23 cellular contexts compared by ENCODE assay signal in genomic region chr7:132112632-132113031, GRCh38.
DNase-seq lines count a peak whose midpoint lies in the region; ATAC-seq, FAIRE-seq and TF ChIP-seq lines count a peak whose summit lies in the region.
"Had no signal": no experiment of that assay in that cellular context is flagged by ENCODE, and none has a peak within 500 bp of the region (broad histone marks: within the 10 kb centered on the region; RNA-seq: fewer than 3 reads in every experiment).

No MANE protein-coding gene starts in this region.

- H3K36me3 ChIP-seq in neural cell (ENCODE audit: insufficient read depth, low read length) = no peaks in the 10 kb centered on the region
- no peaks in the 10 kb centered on the region for H3K36me3 ChIP-seq in gastrocnemius medialis
- H3K36me3 ChIP-seq: BLaER1 treated with 17β-estradiol and CSF1 and Interleukin-3, amounts not matched to agents 10 nM and 100 nM had no signal

- no peak overlapping the region for H2AFZ ChIP-seq in neural cell (ENCODE audit: low read depth, low read length)

- in situ Hi-C loops in gastrocnemius medialis (cut with MboI; ENCODE audit: low sequenced_read_pairs in 4 of 4) = no loop called here

- H3K4me1 ChIP-seq in gastrocnemius medialis = no peaks in the 10 kb centered on the region

- FAIRE-seq in D721Med (lab: Jason Lieb, UNC) = no peak
- FAIRE-seq: A549, G401.6, H54 had no signal

- H3K4me2 ChIP-seq in neural cell (ENCODE audit: low read length) = peak overlapping the region; percentile 43
- H3K4me2 ChIP-seq: A549; BLaER1 treated with 17β-estradiol and CSF1 and Interleukin-3, amounts not matched to agents 10 nM and 100 nM had no signal

- H3K9ac ChIP-seq in neural cell (ENCODE audit: low read length) = no peak overlapping the region
- H3K9ac ChIP-seq: BLaER1 treated with 17β-estradiol and CSF1 and Interleukin-3, amounts not matched to agents 10 nM and 100 nM had no signal

- intact Hi-C loops in cardiac septum (cut with DNase I) (no loop called here), left cardiac atrium (cut with DNase I) (no loop called here), gastrocnemius medialis (cut with DNase I; ENCODE audit: low total_unique reads) (no loop called here)

- H3K9me3 ChIP-seq in neural cell (ENCODE audit: low read length) = no peaks in the 10 kb centered on the region
- H3K9me3 ChIP-seq in gastrocnemius medialis = no peaks in the 10 kb centered on the region
- H3K9me3 ChIP-seq: A549; BLaER1 treated with 17β-estradiol and CSF1 and Interleukin-3, amounts not matched to agents 10 nM and 100 nM had no signal

- TF ChIP-seq EP300 in neural cell (conservative IDR thresholded peaks at IDR 0.05; ENCODE audit: poor library complexity, severe bottlenecking) = no peak

- ATAC-seq in left cardiac atrium = no peak
- no peak for ATAC-seq in GM19324 (IDR thresholded peaks at IDR 0.05; ENCODE audit: low FRiP score, unreplicated experiment)
- ATAC-seq in GM18858 (IDR thresholded peaks at IDR 0.05; ENCODE audit: unreplicated experiment) = no peak
- ATAC-seq in gastrocnemius medialis = no peak
- ATAC-seq: A549; CD8-positive, alpha-beta T cell; PC-3; SK-N-SH treated with all-trans-retinoic acid at 6 μM for 48 hours had no signal

- no peak for TF ChIP-seq CTCF in neural cell (IDR thresholded peaks at IDR 0.05; ENCODE audit: poor library complexity, severe bottlenecking)
- no peak for TF ChIP-seq CTCF in D721Med (IDR thresholded peaks at IDR 0.05; ENCODE audit: insufficient read depth, missing control alignments)
- TF ChIP-seq CTCF in gastrocnemius medialis (IDR thresholded peaks at IDR 0.05 in 4 of 5, conservative IDR thresholded peaks at IDR 0.05 in 1 of 5) = no peak

- no peak for TF ChIP-seq POLR2A in gastrocnemius medialis (IDR thresholded peaks at IDR 0.05)

- no peaks in the 10 kb centered on the region for H3K27me3 ChIP-seq in neural cell (ENCODE audit: insufficient read depth, low read depth, low read length)
- no peaks in the 10 kb centered on the region for H3K27me3 ChIP-seq in gastrocnemius medialis
- H3K27me3 ChIP-seq: BLaER1 treated with 17β-estradiol and CSF1 and Interleukin-3, amounts not matched to agents 10 nM and 100 nM had no signal

- H3K27ac ChIP-seq in caudate nucleus (ENCODE audit: low read depth, low read length) (no peak overlapping the region), neural cell (ENCODE audit: low read length) (no peak overlapping the region), gastrocnemius medialis (no peak overlapping the region)
- H3K27ac ChIP-seq: BLaER1 treated with 17β-estradiol and CSF1 and Interleukin-3, amounts not matched to agents 10 nM and 100 nM had no signal

- H3K4me3 ChIP-seq in neural cell (ENCODE audit: low read length) (peak overlapping the region; percentile 26), gastrocnemius medialis (no peak overlapping the region)
- H3K4me3 ChIP-seq: A549; BLaER1 treated with 17β-estradiol and CSF1 and Interleukin-3, amounts not matched to agents 10 nM and 100 nM had no signal

- no peaks in the 10 kb centered on the region for H3K79me2 ChIP-seq in neural cell (replicated peaks; ENCODE audit: insufficient read depth, low read length)

- H4K20me1 ChIP-seq in neural cell (ENCODE audit: insufficient read depth) = no peaks in the 10 kb centered on the region
- H4K20me1 ChIP-seq: BLaER1 treated with 17β-estradiol and CSF1 and Interleukin-3, amounts not matched to agents 10 nM and 100 nM had no signal

- H3F3A ChIP-seq in neural cell (ENCODE audit: insufficient read depth, low read length, poor library complexity, severe bottlenecking) = no peaks in the 10 kb centered on the region

- H3K9me2 ChIP-seq in neural cell (ENCODE audit: insufficient read depth, low read length) = no peaks in the 10 kb centered on the region

- DNase-seq in cardiac septum (ENCODE audit: low spot score) (peak; percentile 36), left cardiac atrium (no peak), caudate nucleus (lab: John Stamatoyannopoulos, UW) (peak in 42 of 61 donors; percentile 5 to 92 (median 38)), D721Med (ENCODE audit: insufficient read length, low spot score) (no peak), gastrocnemius medialis (no peak)
- DNase-seq: Calu3; CD8-positive, alpha-beta T cell; DND-41; KBM-7; NCI-H187; NCI-H2107; NCI-H446 treated with DMSO at 0.1 percent for 48 hours; PC-3; RPMI8226; SHP77 treated with DMSO at 0.1 percent for 48 hours had no signal

- no peak for TF ChIP-seq RAD21 in neural cell (conservative IDR thresholded peaks at IDR 0.05)

TF ChIP-seq in neural cell, 6 proteins besides CTCF, POLR2A, EP300 and RAD21:
- TF ChIP-seq REST (IDR thresholded peaks at IDR 0.05; ENCODE audit: borderline replicate concordance) (no peak), TAF1 (IDR thresholded peaks at IDR 0.05; ENCODE audit: low read depth) (no peak), EZH2 (IDR thresholded peaks at IDR 0.05; ENCODE audit: borderline replicate concordance, insufficient read depth, low read length, poor library complexity, severe bottlenecking) (no peak), POLR2AphosphoS5 (IDR thresholded peaks at IDR 0.05) (no peak), SMC3 (conservative IDR thresholded peaks at IDR 0.05; ENCODE audit: poor library complexity) (no peak), MXI1 (conservative IDR thresholded peaks at IDR 0.05; ENCODE audit: poor library complexity, severe bottlenecking) (no peak)

Comparison
In these comparisons a context has a peak if more than half of its experiments do, and no peak if none do; other contexts are left out.
1. DNase-seq: peak in cardiac septum (single experiment) and caudate nucleus (42 of 61); none in left cardiac atrium (single experiment), D721Med (single experiment) and gastrocnemius medialis (0 of 2).